35 cellular contexts compared by ENCODE assay signal in genomic region chr12:94114166-94114565, GRCh38.
"Had no signal": no experiment of that assay in that cellular context is flagged by ENCODE, and none has a peak within 500 bp of the region (broad histone marks: within the 10 kb centered on the region; RNA-seq: fewer than 3 reads in every experiment).

No MANE protein-coding gene starts in this region.

- H3K27me3 ChIP-seq: MG63 had no signal

- H3K9me3 ChIP-seq: MG63 had no signal

- H3K4me2 ChIP-seq: KMS-11 had no signal

- H3K36me3 ChIP-seq: MG63 had no signal

- H3K27ac ChIP-seq: KMS-11 had no signal

- H3K4me3 ChIP-seq: MG63 had no signal

- DNase-seq: Karpas-422, Kasumi-1, MG63, MM.1S, MV-4-11, NCI-H1048, NCI-H1092, NCI-H1092 treated with DMSO at 0.1 percent for 48 hours, NCI-H1105, NCI-H1105 treated with DMSO at 0.1 percent for 48 hours, NCI-H1417, NCI-H1417 treated with DMSO at 0.1 percent for 48 hours, NCI-H1436, NCI-H1436 treated with DMSO at 0.1 percent for 48 hours, NCI-H146, NCI-H1694, NCI-H1694 treated with DMSO at 0.1 percent for 48 hours, NCI-H187, NCI-H187 treated with DMSO at 0.1 percent for 48 hours, NCI-H1930, NCI-H2029, NCI-H2029 treated with DMSO at 0.1 percent for 48 hours, NCI-H2081, NCI-H2081 treated with DMSO at 0.1 percent for 48 hours, NCI-H2107, NCI-H2171, NCI-H2171 treated with DMSO at 0.1 percent for 48 hours, NCI-H226, NCI-H345, NCI-H446, NCI-H446 treated with DMSO at 0.1 percent for 48 hours, NCI-H510A, NCI-H510A treated with DMSO at 0.1 percent for 48 hours, NCI-H524 had no signal

- H3K9ac ChIP-seq: KMS-11 had no signal
